In the genomic region with DNA sequence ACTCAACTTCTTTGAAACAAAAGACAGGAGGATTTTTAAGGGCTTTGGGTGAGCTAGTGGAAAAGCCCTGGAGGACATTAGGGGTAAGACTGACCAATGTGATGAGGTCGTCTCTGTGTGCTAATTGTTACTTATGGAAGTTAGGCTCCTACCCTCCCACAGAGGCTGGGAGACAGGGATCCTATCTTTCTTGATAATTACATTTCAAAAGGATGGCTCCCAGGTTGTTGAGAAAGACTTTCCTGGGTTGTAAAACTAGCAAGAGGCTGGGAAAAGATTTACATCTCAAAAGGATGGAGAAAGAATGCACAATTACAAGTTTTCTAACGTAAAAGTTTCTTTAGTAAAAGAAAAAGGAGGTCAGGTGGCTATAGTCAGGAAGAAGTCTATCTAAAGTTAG, we compare ENCODE assay signal across 1 cellular context.
TF ChIP-seq lines count a peak whose summit lies in the region.

No MANE protein-coding gene starts in this region.

TF ChIP-seq in H1, 55 proteins besides CTCF, POLR2A, EP300 and RAD21:
- TF ChIP-seq POLR2AphosphoS5 (IDR thresholded peaks at IDR 0.05; ENCODE audit: low read depth, low read length) (peak; percentile 71), POU5F1 (IDR thresholded peaks at IDR 0.05; ENCODE audit: low read depth, low read length) (no peak), CEBPB (IDR thresholded peaks at IDR 0.05; ENCODE audit: low read depth, low read length) (peak; percentile 92), JUND (IDR thresholded peaks at IDR 0.05; ENCODE audit: low read length) (no peak), TCF12 (IDR thresholded peaks at IDR 0.05; ENCODE audit: low read depth, low read length) (peak; percentile 90), TBP (IDR thresholded peaks at IDR 0.05; ENCODE audit: low read depth, low read length) (no peak), EZH2 (IDR thresholded peaks at IDR 0.05; ENCODE audit: low read depth, low read length, severe bottlenecking) (no peak)
- TF ChIP-seq, protein P1, sequence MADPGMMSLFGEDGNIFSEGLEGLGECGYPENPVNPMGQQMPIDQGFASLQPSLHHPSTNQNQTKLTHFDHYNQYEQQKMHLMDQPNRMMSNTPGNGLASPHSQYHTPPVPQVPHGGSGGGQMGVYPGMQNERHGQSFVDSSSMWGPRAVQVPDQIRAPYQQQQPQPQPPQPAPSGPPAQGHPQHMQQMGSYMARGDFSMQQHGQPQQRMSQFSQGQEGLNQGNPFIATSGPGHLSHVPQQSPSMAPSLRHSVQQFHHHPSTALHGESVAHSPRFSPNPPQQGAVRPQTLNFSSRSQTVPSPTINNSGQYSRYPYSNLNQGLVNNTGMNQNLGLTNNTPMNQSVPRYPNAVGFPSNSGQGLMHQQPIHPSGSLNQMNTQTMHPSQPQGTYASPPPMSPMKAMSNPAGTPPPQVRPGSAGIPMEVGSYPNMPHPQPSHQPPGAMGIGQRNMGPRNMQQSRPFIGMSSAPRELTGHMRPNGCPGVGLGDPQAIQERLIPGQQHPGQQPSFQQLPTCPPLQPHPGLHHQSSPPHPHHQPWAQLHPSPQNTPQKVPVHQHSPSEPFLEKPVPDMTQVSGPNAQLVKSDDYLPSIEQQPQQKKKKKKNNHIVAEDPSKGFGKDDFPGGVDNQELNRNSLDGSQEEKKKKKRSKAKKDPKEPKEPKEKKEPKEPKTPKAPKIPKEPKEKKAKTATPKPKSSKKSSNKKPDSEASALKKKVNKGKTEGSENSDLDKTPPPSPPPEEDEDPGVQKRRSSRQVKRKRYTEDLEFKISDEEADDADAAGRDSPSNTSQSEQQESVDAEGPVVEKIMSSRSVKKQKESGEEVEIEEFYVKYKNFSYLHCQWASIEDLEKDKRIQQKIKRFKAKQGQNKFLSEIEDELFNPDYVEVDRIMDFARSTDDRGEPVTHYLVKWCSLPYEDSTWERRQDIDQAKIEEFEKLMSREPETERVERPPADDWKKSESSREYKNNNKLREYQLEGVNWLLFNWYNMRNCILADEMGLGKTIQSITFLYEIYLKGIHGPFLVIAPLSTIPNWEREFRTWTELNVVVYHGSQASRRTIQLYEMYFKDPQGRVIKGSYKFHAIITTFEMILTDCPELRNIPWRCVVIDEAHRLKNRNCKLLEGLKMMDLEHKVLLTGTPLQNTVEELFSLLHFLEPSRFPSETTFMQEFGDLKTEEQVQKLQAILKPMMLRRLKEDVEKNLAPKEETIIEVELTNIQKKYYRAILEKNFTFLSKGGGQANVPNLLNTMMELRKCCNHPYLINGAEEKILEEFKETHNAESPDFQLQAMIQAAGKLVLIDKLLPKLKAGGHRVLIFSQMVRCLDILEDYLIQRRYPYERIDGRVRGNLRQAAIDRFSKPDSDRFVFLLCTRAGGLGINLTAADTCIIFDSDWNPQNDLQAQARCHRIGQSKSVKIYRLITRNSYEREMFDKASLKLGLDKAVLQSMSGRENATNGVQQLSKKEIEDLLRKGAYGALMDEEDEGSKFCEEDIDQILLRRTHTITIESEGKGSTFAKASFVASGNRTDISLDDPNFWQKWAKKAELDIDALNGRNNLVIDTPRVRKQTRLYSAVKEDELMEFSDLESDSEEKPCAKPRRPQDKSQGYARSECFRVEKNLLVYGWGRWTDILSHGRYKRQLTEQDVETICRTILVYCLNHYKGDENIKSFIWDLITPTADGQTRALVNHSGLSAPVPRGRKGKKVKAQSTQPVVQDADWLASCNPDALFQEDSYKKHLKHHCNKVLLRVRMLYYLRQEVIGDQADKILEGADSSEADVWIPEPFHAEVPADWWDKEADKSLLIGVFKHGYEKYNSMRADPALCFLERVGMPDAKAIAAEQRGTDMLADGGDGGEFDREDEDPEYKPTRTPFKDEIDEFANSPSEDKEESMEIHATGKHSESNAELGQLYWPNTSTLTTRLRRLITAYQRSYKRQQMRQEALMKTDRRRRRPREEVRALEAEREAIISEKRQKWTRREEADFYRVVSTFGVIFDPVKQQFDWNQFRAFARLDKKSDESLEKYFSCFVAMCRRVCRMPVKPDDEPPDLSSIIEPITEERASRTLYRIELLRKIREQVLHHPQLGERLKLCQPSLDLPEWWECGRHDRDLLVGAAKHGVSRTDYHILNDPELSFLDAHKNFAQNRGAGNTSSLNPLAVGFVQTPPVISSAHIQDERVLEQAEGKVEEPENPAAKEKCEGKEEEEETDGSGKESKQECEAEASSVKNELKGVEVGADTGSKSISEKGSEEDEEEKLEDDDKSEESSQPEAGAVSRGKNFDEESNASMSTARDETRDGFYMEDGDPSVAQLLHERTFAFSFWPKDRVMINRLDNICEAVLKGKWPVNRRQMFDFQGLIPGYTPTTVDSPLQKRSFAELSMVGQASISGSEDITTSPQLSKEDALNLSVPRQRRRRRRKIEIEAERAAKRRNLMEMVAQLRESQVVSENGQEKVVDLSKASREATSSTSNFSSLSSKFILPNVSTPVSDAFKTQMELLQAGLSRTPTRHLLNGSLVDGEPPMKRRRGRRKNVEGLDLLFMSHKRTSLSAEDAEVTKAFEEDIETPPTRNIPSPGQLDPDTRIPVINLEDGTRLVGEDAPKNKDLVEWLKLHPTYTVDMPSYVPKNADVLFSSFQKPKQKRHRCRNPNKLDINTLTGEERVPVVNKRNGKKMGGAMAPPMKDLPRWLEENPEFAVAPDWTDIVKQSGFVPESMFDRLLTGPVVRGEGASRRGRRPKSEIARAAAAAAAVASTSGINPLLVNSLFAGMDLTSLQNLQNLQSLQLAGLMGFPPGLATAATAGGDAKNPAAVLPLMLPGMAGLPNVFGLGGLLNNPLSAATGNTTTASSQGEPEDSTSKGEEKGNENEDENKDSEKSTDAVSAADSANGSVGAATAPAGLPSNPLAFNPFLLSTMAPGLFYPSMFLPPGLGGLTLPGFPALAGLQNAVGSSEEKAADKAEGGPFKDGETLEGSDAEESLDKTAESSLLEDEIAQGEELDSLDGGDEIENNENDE (IDR thresholded peaks at IDR 0.05; ENCODE audit: insufficient replicate concordance, low read length) = peak; percentile 69
